Comparison of ENCODE assay signal across 28 cellular contexts in genomic region chr2:37226863-37227262, GRCh38. TPM values are rescaled to one million over a fixed set of nuclear protein-coding genes. Genes with fewer than 3 reads are reported as not detected.
DNase-seq lines count a peak whose midpoint lies in the region; ATAC-seq and TF ChIP-seq lines count a peak whose summit lies in the region.
"Had no signal": no experiment of that assay in that cellular context is flagged by ENCODE, and none has a peak within 500 bp of the region (broad histone marks: within the 10 kb centered on the region; RNA-seq: fewer than 3 reads in every experiment).

No MANE protein-coding gene starts in this region.

- DNase-seq in DND-41, result no peak
- DNase-seq in RKO (ENCODE audit: low spot score), result peak; percentile 5
- no peak for DNase-seq in mucosa of gallbladder (ENCODE audit: low spot score)
- DNase-seq in stimulated activated CD4-positive, alpha-beta T cell treated with anti-CD3 and anti-CD28 coated beads, Interleukin-4, amount 100 ng/mL, for 1 hour, result no peak
- no peak for DNase-seq in occipital lobe (lab: John Stamatoyannopoulos, UW)
- DNase-seq: activated CD4-positive, alpha-beta T cell treated with anti-CD3 and anti-CD28 coated beads for 1 hour; activated CD8-positive, alpha-beta memory T cell treated with anti-CD3 and anti-CD28 coated beads, Interleukin-2, amount 50 U/mL, for 48 hours; Caco-2; erythroblast; gastrocnemius medialis; HFFc6; naive B cell; NCI-H1105 treated with DMSO at 0.1 percent for 48 hours; NCI-H526 treated with DMSO at 0.1 percent for 48 hours; PC-9; psoas muscle; SJCRH30; small intestine; stimulated activated CD4-positive, alpha-beta T cell treated with anti-CD3 and anti-CD28 coated beads, Interleukin-4, amount 100 ng/mL, for 4 hours; T1000 had no signal

- ATAC-seq in DND-41 (ENCODE audit: insufficient read depth, low read depth), result no peak
- ATAC-seq: gastrocnemius medialis, psoas muscle had no signal

- no peak overlapping the region for H2AFZ ChIP-seq in DND-41 (ENCODE audit: low read depth, low read length)
- H2AFZ ChIP-seq: PC-9 had no signal

- H3K9me3 ChIP-seq in BLaER1 (no peaks in the 10 kb centered on the region), DND-41 (ENCODE audit: insufficient read depth, low read length, severe bottlenecking) (no peaks in the 10 kb centered on the region), iPS-15b (ENCODE audit: control insufficient read depth, insufficient read depth, low read length) (no peaks in the 10 kb centered on the region)
- H3K9me3 ChIP-seq: Caco-2, gastrocnemius medialis, psoas muscle, SJCRH30, suprapubic skin had no signal

- H3K4me2 ChIP-seq in BLaER1 (0 out of 2 replicates have a peak overlapping the region, but pooled peaks have one; percentile 13), DND-41 (ENCODE audit: insufficient read depth, low read length) (peak overlapping the region; percentile 28)
- H3K4me2 ChIP-seq: PC-9 had no signal

- H3K4me1 ChIP-seq in BLaER1 (peaks cover 35% of the 10 kb centered on the region), DND-41 (ENCODE audit: insufficient read depth, low read length) (peaks cover 42% of the 10 kb centered on the region), iPS-15b (ENCODE audit: control insufficient read depth, insufficient read depth, low read length) (peaks cover 33% of the 10 kb centered on the region)

- H3K4me3 ChIP-seq in BLaER1 (no peak overlapping the region), DND-41 (ENCODE audit: low read depth in 1 of 2, low read length in 2 of 2) (no peak overlapping the region; a peak in 1 of 4 replicates), iPS-15b (ENCODE audit: low read depth, low read length) (peak overlapping the region; percentile 52)
- H3K4me3 ChIP-seq: gastrocnemius medialis, lung, PC-9, psoas muscle, SJCRH30, suprapubic skin had no signal

- no peaks in the 10 kb centered on the region for H3K27me3 ChIP-seq in BLaER1
- no peaks in the 10 kb centered on the region for H3K27me3 ChIP-seq in DND-41 (ENCODE audit: insufficient read depth, low read length, poor library complexity)
- H3K27me3 ChIP-seq in iPS-15b (ENCODE audit: control insufficient read depth, insufficient read depth, low read length), result no peaks in the 10 kb centered on the region
- H3K27me3 ChIP-seq: gastrocnemius medialis, SJCRH30, suprapubic skin had no signal

- TF ChIP-seq CTCF in DND-41 (IDR thresholded peaks at IDR 0.05; ENCODE audit: borderline replicate concordance, extremely low read depth, low read length, poor library complexity, severe bottlenecking), result no peak

- H3K79me2 ChIP-seq in DND-41 (ENCODE audit: insufficient read depth, low read length), result peaks cover 84% of the 10 kb centered on the region

- H3K9ac ChIP-seq in BLaER1 (no peak overlapping the region), DND-41 (ENCODE audit: low read depth, low read length) (no peak overlapping the region), iPS-15b (ENCODE audit: low read depth, low read length) (peak overlapping the region; percentile 19)

- peaks cover 54% of the 10 kb centered on the region for H3K36me3 ChIP-seq in BLaER1
- H3K36me3 ChIP-seq in DND-41 (ENCODE audit: insufficient read depth, low read length), result peaks cover 52% of the 10 kb centered on the region
- H3K36me3 ChIP-seq in iPS-15b (ENCODE audit: control insufficient read depth, insufficient read depth, low read length), result peaks cover 24% of the 10 kb centered on the region

- H3K27ac ChIP-seq in BLaER1 (no peak overlapping the region), DND-41 (ENCODE audit: low read length) (no peak overlapping the region)
- H3K27ac ChIP-seq: gastrocnemius medialis, PC-9, psoas muscle, SJCRH30, suprapubic skin had no signal

- H4K20me1 ChIP-seq in BLaER1, result peaks cover 84% of the 10 kb centered on the region
- H4K20me1 ChIP-seq in DND-41 (ENCODE audit: insufficient read depth, low read length), result peaks cover 37% of the 10 kb centered on the region; the same call in 1 of the 2 replicates

RNA-seq across cellular contexts. Expression of gene CEBPZ, which starts 4.5 kb away (rescaled TPM):
- 29.2 TPM for total RNA-seq in mucosa of gallbladder
- total RNA-seq in occipital lobe, result 65.0 TPM

RNA-seq across cellular contexts. Expression of gene NDUFAF7, which starts 4.6 kb away (rescaled TPM):
- total RNA-seq in mucosa of gallbladder (11.4 TPM), occipital lobe (36.2 TPM)

RNA-seq across cellular contexts. Expression of gene CEBPZOS, which starts 30.6 kb away (rescaled TPM):
- total RNA-seq in mucosa of gallbladder, result 45.9 TPM
- total RNA-seq in occipital lobe, result 24.5 TPM

RNA-seq across cellular contexts. Expression of gene SULT6B1, which starts 38.4 kb away (rescaled TPM):
- total RNA-seq in mucosa of gallbladder, result not detected
- total RNA-seq in occipital lobe, result not detected
- total RNA-seq: bronchial epithelial cell, Caco-2, dermis microvascular lymphatic vessel endothelial cell, gastrocnemius medialis, HFFc6, HT-29, LHCN-M2, lung, PC-9, psoas muscle, SJCRH30, suprapubic skin had no signal
